Comparison of ENCODE assay signal across 13 cellular contexts in genomic region chr15:83446417-83446816, GRCh38. TPM values are rescaled to one million over a fixed set of nuclear protein-coding genes. Genes with fewer than 3 reads are reported as not detected.
DNase-seq lines count a peak whose midpoint lies in the region; ATAC-seq, FAIRE-seq and TF ChIP-seq lines count a peak whose summit lies in the region.
"Had no signal": no experiment of that assay in that cellular context is flagged by ENCODE, and none has a peak within 500 bp of the region (broad histone marks: within the 10 kb centered on the region; RNA-seq: fewer than 3 reads in every experiment).

No MANE protein-coding gene starts in this region.

- no peak overlapping the region for H2AFZ ChIP-seq in keratinocyte (ENCODE audit: control insufficient read depth, low read length)

- H3K27ac ChIP-seq in keratinocyte (ENCODE audit: control insufficient read depth, insufficient read depth, low read length): no peak overlapping the region
- H3K27ac ChIP-seq: prostate gland, thyroid gland had no signal

- H3K4me3 Mint-ChIP-seq in T-helper 2 cell treated with Interferon-gamma antibody and Interleukin-4, amounts not matched to agents 5 μg/mL and 100 μg/mL, for 36 hours: peak overlapping the region; percentile 73
- H3K4me3 Mint-ChIP-seq in activated T-helper 1 cell treated with anti-CD3 and anti-CD28 coated beads, Interleukin-12 subunit alpha, Interleukin-12 subunit beta, Interleukin-2, Interleukin-4 antibody, amounts not matched to agents 30 ng/mL and 10 ng/mL and 1 ng/mL, durations not matched to agents 14 hours and 24 hours and 36 hours: peak overlapping the region; percentile 77

- no peaks in the 10 kb centered on the region for H3K79me2 ChIP-seq in keratinocyte (ENCODE audit: control insufficient read depth, insufficient read depth, low read length)

- H3K9me3 Mint-ChIP-seq in T-helper 2 cell treated with Interferon-gamma antibody and Interleukin-4, amounts not matched to agents 5 μg/mL and 100 μg/mL, for 36 hours: peaks cover 3% of the 10 kb centered on the region
- no peaks in the 10 kb centered on the region for H3K9me3 Mint-ChIP-seq in activated T-helper 1 cell treated with anti-CD3 and anti-CD28 coated beads, Interleukin-12 subunit alpha, Interleukin-12 subunit beta, Interleukin-2, Interleukin-4 antibody, amounts not matched to agents 30 ng/mL and 10 ng/mL and 1 ng/mL, durations not matched to agents 14 hours and 24 hours and 36 hours

- H3K4me3 ChIP-seq in keratinocyte (ENCODE audit: control insufficient read depth in 2 of 3, extremely low read depth in 1 of 3, insufficient read depth in 2 of 3, low read depth in 1 of 3, low read length in 3 of 3) (peak overlapping the region in 1 of 3 experiments; percentile 59), skeletal muscle satellite cell (ENCODE audit: low read length) (peak overlapping the region; percentile 69)

- no peak for DNase-seq in T-helper 2 cell treated with Interferon-gamma antibody and Interleukin-4, amounts not matched to agents 5 μg/mL and 100 μg/mL, for 36 hours (ENCODE audit: low spot score)
- DNase-seq in T-helper 2 cell (no peak), keratinocyte (ENCODE audit: low read depth, low spot score) (no peak), iPS-NIHi7 (ENCODE audit: extremely low spot score) (no peak), SK-N-DZ (ENCODE audit: low spot score) (no peak)
- DNase-seq in activated T-helper 1 cell treated with anti-CD3 and anti-CD28 coated beads, Interleukin-12 subunit alpha, Interleukin-12 subunit beta, Interleukin-2, Interleukin-4 antibody, amounts not matched to agents 30 ng/mL and 10 ng/mL and 1 ng/mL, durations not matched to agents 14 hours and 24 hours and 36 hours (ENCODE audit: low spot score): no peak

- H3K36me3 ChIP-seq in keratinocyte (ENCODE audit: control insufficient read depth in 2 of 2, extremely low read depth in 1 of 2, insufficient read depth in 2 of 2, low read length in 2 of 2): no peaks in the 10 kb centered on the region
- no peaks in the 10 kb centered on the region for H3K36me3 ChIP-seq in skeletal muscle satellite cell (ENCODE audit: insufficient read depth, low read length)
- H3K36me3 ChIP-seq: prostate gland, thyroid gland had no signal

- peaks cover 5% of the 10 kb centered on the region for H3K4me1 ChIP-seq in keratinocyte (ENCODE audit: control insufficient read depth, extremely low read depth, insufficient read depth, low read length)
- peaks cover 9% of the 10 kb centered on the region for H3K4me1 ChIP-seq in skeletal muscle satellite cell (ENCODE audit: control insufficient read depth, insufficient read depth, low read length)

- H3K4me1 Mint-ChIP-seq in T-helper 2 cell treated with Interferon-gamma antibody and Interleukin-4, amounts not matched to agents 5 μg/mL and 100 μg/mL, for 36 hours (ENCODE audit: low read depth): peaks cover 9% of the 10 kb centered on the region
- H3K4me1 Mint-ChIP-seq in activated T-helper 1 cell treated with anti-CD3 and anti-CD28 coated beads, Interleukin-12 subunit alpha, Interleukin-12 subunit beta, Interleukin-2, Interleukin-4 antibody, amounts not matched to agents 30 ng/mL and 10 ng/mL and 1 ng/mL, durations not matched to agents 14 hours and 24 hours and 36 hours (ENCODE audit: low read depth): peaks cover 6% of the 10 kb centered on the region

- ATAC-seq in GM19397 (IDR thresholded peaks at IDR 0.05; ENCODE audit: unreplicated experiment): no peak

- peaks cover 12% of the 10 kb centered on the region for H3K27me3 ChIP-seq in keratinocyte (ENCODE audit: control insufficient read depth, extremely low read depth, insufficient read depth, low read length)
- H3K27me3 ChIP-seq in skeletal muscle satellite cell (ENCODE audit: control insufficient read depth, insufficient read depth, low read length): peaks cover 25% of the 10 kb centered on the region

- H3K27me3 Mint-ChIP-seq in T-helper 2 cell treated with Interferon-gamma antibody and Interleukin-4, amounts not matched to agents 5 μg/mL and 100 μg/mL, for 36 hours (ENCODE audit: low read depth): peaks cover 42% of the 10 kb centered on the region
- peaks cover 37% of the 10 kb centered on the region for H3K27me3 Mint-ChIP-seq in activated T-helper 1 cell treated with anti-CD3 and anti-CD28 coated beads, Interleukin-12 subunit alpha, Interleukin-12 subunit beta, Interleukin-2, Interleukin-4 antibody, amounts not matched to agents 30 ng/mL and 10 ng/mL and 1 ng/mL, durations not matched to agents 14 hours and 24 hours and 36 hours (ENCODE audit: insufficient read depth)

- intact Hi-C loops in activated T-helper 1 cell treated with anti-CD3 and anti-CD28 coated beads, Interleukin-12 subunit alpha, Interleukin-12 subunit beta, Interleukin-2, Interleukin-4 antibody, amounts not matched to agents 30 ng/mL and 10 ng/mL and 1 ng/mL, durations not matched to agents 14 hours and 24 hours and 36 hours (cut with micrococcal nuclease): no loop called here

- no peaks in the 10 kb centered on the region for H4K20me1 ChIP-seq in keratinocyte (ENCODE audit: control insufficient read depth, extremely low read depth, insufficient read depth, low read length)

- no peak for TF ChIP-seq CTCF in keratinocyte (optimal IDR thresholded peaks at IDR 0.05 in 1 of 3, IDR thresholded peaks at IDR 0.05 in 1 of 3, conservative IDR thresholded peaks at IDR 0.05 in 1 of 3; ENCODE audit: extremely low read depth in 1 of 3, insufficient read depth in 2 of 3, low read length in 3 of 3)

- H3K9ac ChIP-seq in keratinocyte (ENCODE audit: control insufficient read depth, extremely low read depth, insufficient read depth, low read length) (no peak overlapping the region), skeletal muscle satellite cell (ENCODE audit: low read depth, low read length) (no peak overlapping the region)

- H3K4me2 ChIP-seq in keratinocyte (ENCODE audit: control insufficient read depth, extremely low read depth, insufficient read depth, low read depth, low read length): peak overlapping the region; percentile 85
- peak overlapping the region; percentile 85 for H3K4me2 ChIP-seq in skeletal muscle satellite cell (ENCODE audit: low read length)

- no peak overlapping the region for H3K27ac Mint-ChIP-seq in T-helper 2 cell treated with Interferon-gamma antibody and Interleukin-4, amounts not matched to agents 5 μg/mL and 100 μg/mL, for 36 hours
- H3K27ac Mint-ChIP-seq in activated T-helper 1 cell treated with anti-CD3 and anti-CD28 coated beads, Interleukin-12 subunit alpha, Interleukin-12 subunit beta, Interleukin-2, Interleukin-4 antibody, amounts not matched to agents 30 ng/mL and 10 ng/mL and 1 ng/mL, durations not matched to agents 14 hours and 24 hours and 36 hours: no peak overlapping the region

- no peak for FAIRE-seq in keratinocyte (lab: Jason Lieb, UNC)
- FAIRE-seq: A204.1, GM12891 had no signal

- dilution Hi-C loops in keratinocyte (cut with MboI; ENCODE audit: extremely low pct_ligation_motif_present, low sequenced_read_pairs): no loop called here

- no peaks in the 10 kb centered on the region for H3K9me1 ChIP-seq in keratinocyte (ENCODE audit: control insufficient read depth, extremely low read depth, insufficient read depth, low read length)

- H3K9me3 ChIP-seq in keratinocyte (ENCODE audit: control insufficient read depth, low read depth, low read length): no peaks in the 10 kb centered on the region
- no peaks in the 10 kb centered on the region for H3K9me3 ChIP-seq in skeletal muscle satellite cell (replicated peaks; ENCODE audit: low read length)
- H3K9me3 ChIP-seq: prostate gland, thyroid gland had no signal

- H3K36me3 Mint-ChIP-seq in T-helper 2 cell treated with Interferon-gamma antibody and Interleukin-4, amounts not matched to agents 5 μg/mL and 100 μg/mL, for 36 hours (ENCODE audit: low read depth): no peaks in the 10 kb centered on the region
- H3K36me3 Mint-ChIP-seq in activated T-helper 1 cell treated with anti-CD3 and anti-CD28 coated beads, Interleukin-12 subunit alpha, Interleukin-12 subunit beta, Interleukin-2, Interleukin-4 antibody, amounts not matched to agents 30 ng/mL and 10 ng/mL and 1 ng/mL, durations not matched to agents 14 hours and 24 hours and 36 hours (ENCODE audit: low read depth): peaks cover 2% of the 10 kb centered on the region

RNA-seq across cellular contexts. Expression of gene SH3GL3, which starts 0.7 kb away (rescaled TPM):
- total RNA-seq in activated T-helper 1 cell treated with anti-CD3 and anti-CD28 coated beads, Interleukin-12 subunit alpha, Interleukin-12 subunit beta, Interleukin-2, Interleukin-4 antibody, amounts not matched to agents 30 ng/mL and 10 ng/mL and 1 ng/mL, durations not matched to agents 14 hours and 24 hours and 36 hours: not detected in 2 replicates
- 0.04 to 0.20 TPM (median 0.07 TPM) in 3 replicates for polyA plus RNA-seq in keratinocyte
- 3.4 TPM for polyA plus RNA-seq in keratinocyte (2011; ENCODE audit: low read depth)
- 0.12 and 0.16 TPM in 2 replicates for polyA plus RNA-seq in keratinocyte (2011; cell fraction: cytosol; rRNA removed)
- 0.10 TPM in 1 of 2 replicates, not detected in the other for polyA plus RNA-seq in keratinocyte (2011; cell fraction: nucleus; rRNA removed)
- 0.13 and 1.3 TPM in 2 replicates for polyA plus RNA-seq in keratinocyte (2012; ENCODE audit: low replicate concordance)
- not detected in 3 replicates for polyA minus RNA-seq in keratinocyte
- not detected for polyA minus RNA-seq in keratinocyte (2011; cell fraction: cytosol; rRNA and poly(A)+ RNA removed)
- not detected in 2 replicates for polyA minus RNA-seq in keratinocyte (2011; cell fraction: nucleus; rRNA and poly(A)+ RNA removed)
- total RNA-seq in skeletal muscle satellite cell (2012; rRNA removed): not detected in 2 replicates
- 33.6 and 51.4 TPM in 2 replicates for polyA plus RNA-seq in SK-N-DZ (2014; cell fraction: cytosol; rRNA removed)
- polyA plus RNA-seq in SK-N-DZ (2014; cell fraction: nucleus; rRNA removed): 44.0 and 46.8 TPM in 2 replicates
- total RNA-seq: cardiac septum had no signal
